ENCODE assay signal across 14 cellular contexts in the genomic region with DNA sequence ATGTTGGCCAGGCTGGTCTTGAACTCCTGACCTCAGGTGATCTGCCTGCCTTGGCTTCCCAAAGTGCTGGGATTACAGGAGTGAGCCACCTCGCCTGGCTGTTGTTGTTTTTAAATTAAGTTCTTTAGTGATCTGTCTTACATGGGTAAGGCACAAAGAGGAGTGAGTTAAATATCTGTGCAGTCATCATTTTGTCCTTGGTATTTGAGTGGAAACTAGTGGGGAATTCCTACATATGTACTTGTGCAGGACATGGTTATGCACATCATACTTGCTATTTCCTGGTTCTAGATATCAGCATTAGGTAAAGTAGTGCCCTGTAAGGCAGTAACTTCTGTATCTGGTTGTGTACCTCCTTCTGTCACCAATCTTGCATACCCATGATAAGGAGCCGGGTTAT. TPM values are rescaled to one million over a fixed set of nuclear protein-coding genes. Genes with fewer than 3 reads are reported as not detected.
DNase-seq lines count a peak whose midpoint lies in the region; ATAC-seq and TF ChIP-seq lines count a peak whose summit lies in the region.
"Had no signal": no experiment of that assay in that cellular context is flagged by ENCODE, and none has a peak within 500 bp of the region (broad histone marks: within the 10 kb centered on the region; RNA-seq: fewer than 3 reads in every experiment).

No MANE protein-coding gene starts in this region.

- no peak overlapping the region for H3K4me3 ChIP-seq in CD8-positive, alpha-beta T cell (ENCODE audit: low read depth, low read length)
- no peak overlapping the region for H3K4me3 ChIP-seq in GM23338
- peak overlapping the region in 1 of 2 experiments; percentile 0 for H3K4me3 ChIP-seq in mesenchymal stem cell (ENCODE audit: insufficient read depth in 1 of 2, low read depth in 1 of 2, low read length in 2 of 2)
- H3K4me3 ChIP-seq: esophagus muscularis mucosa, smooth muscle cell had no signal

- H3K9ac ChIP-seq in mesenchymal stem cell (ENCODE audit: low read length), result no peak overlapping the region

- H3F3A ChIP-seq in GM23338 (replicated peaks; ENCODE audit: low read depth), result peaks cover 54% of the 10 kb centered on the region

- CTCF ChIA-PET in CD8-positive, alpha-beta T cell (lab: Charles Lee), result interaction anchor here (6.0 kb wide), 1 partner anchor 10 kb away, joined by 46 read pairs; no protein-coding TSS in a partner anchor

- H3K4ac ChIP-seq in mesenchymal stem cell (ENCODE audit: low read depth in 1 of 2, low read length in 2 of 2), result no peak overlapping the region

- peaks cover 45% of the 10 kb centered on the region for H3K4me1 ChIP-seq in CD8-positive, alpha-beta T cell (ENCODE audit: insufficient read depth, low read length)
- H3K4me1 ChIP-seq in GM23338 (ENCODE audit: insufficient read depth), result peaks cover 19% of the 10 kb centered on the region
- H3K4me1 ChIP-seq in mesenchymal stem cell (ENCODE audit: control insufficient read depth, insufficient read depth, low read depth, low read length), result peaks cover 3% of the 10 kb centered on the region

- H3K4me1 Mint-ChIP-seq in CD8-positive, alpha-beta T cell (ENCODE audit: low read depth), result peaks cover 67% of the 10 kb centered on the region
- H3K4me1 Mint-ChIP-seq in GM23338, result peaks cover 26% of the 10 kb centered on the region
- H3K4me1 Mint-ChIP-seq in activated T-helper 1 cell treated with anti-CD3 and anti-CD28 coated beads, Interleukin-12 subunit alpha, Interleukin-12 subunit beta, Interleukin-2, Interleukin-4 antibody, amounts not matched to agents 30 ng/mL and 10 ng/mL and 1 ng/mL, durations not matched to agents 14 hours and 24 hours and 36 hours (ENCODE audit: low read depth), result peaks cover 62% of the 10 kb centered on the region
- H3K4me1 Mint-ChIP-seq in nephron, result peaks cover 30% of the 10 kb centered on the region

- H4K91ac ChIP-seq in mesenchymal stem cell (ENCODE audit: low read length), result no peak overlapping the region

- no peak for ATAC-seq in CD8-positive, alpha-beta T cell
- ATAC-seq in GM23338, result no peak
- ATAC-seq in HG03039 (IDR thresholded peaks at IDR 0.05; ENCODE audit: unreplicated experiment), result no peak
- ATAC-seq: left lobe of liver had no signal

- no peak overlapping the region for H2BK5ac ChIP-seq in mesenchymal stem cell (ENCODE audit: low read depth, low read length, poor library complexity, severe bottlenecking)

- H2AK5ac ChIP-seq in mesenchymal stem cell (ENCODE audit: low read length, severe bottlenecking), result no peak overlapping the region

- no peak overlapping the region for H3K14ac ChIP-seq in mesenchymal stem cell (ENCODE audit: low read length in 2 of 2)

- intact Hi-C loops in CD8-positive, alpha-beta T cell (cut with DNase I, micrococcal nuclease), result loop anchor here in 1 of 2 experiments (10.0 kb wide), 1 partner anchor 451 kb away; a partner anchor contains a TSS
- intact Hi-C loops in activated T-helper 1 cell treated with anti-CD3 and anti-CD28 coated beads, Interleukin-12 subunit alpha, Interleukin-12 subunit beta, Interleukin-2, Interleukin-4 antibody, amounts not matched to agents 30 ng/mL and 10 ng/mL and 1 ng/mL, durations not matched to agents 14 hours and 24 hours and 36 hours (cut with micrococcal nuclease), result no loop called here

- no peak overlapping the region for H4K8ac ChIP-seq in mesenchymal stem cell (ENCODE audit: low read length)

- H3K27me3 ChIP-seq in CD8-positive, alpha-beta T cell (ENCODE audit: insufficient read depth, low read length), result no peaks in the 10 kb centered on the region
- H3K27me3 ChIP-seq in GM23338 (ENCODE audit: insufficient read depth) (no peaks in the 10 kb centered on the region), mesenchymal stem cell (ENCODE audit: control insufficient read depth in 1 of 2, insufficient read depth in 1 of 2, low read length in 2 of 2) (no peaks in the 10 kb centered on the region)
- H3K27me3 ChIP-seq: esophagus muscularis mucosa had no signal

- H3K36me3 Mint-ChIP-seq in CD8-positive, alpha-beta T cell, result peaks cover 73% of the 10 kb centered on the region
- H3K36me3 Mint-ChIP-seq in GM23338 (ENCODE audit: low read depth) (peaks cover 82% of the 10 kb centered on the region), nephron (ENCODE audit: low read depth) (peaks cover 60% of the 10 kb centered on the region)
- H3K36me3 Mint-ChIP-seq in activated T-helper 1 cell treated with anti-CD3 and anti-CD28 coated beads, Interleukin-12 subunit alpha, Interleukin-12 subunit beta, Interleukin-2, Interleukin-4 antibody, amounts not matched to agents 30 ng/mL and 10 ng/mL and 1 ng/mL, durations not matched to agents 14 hours and 24 hours and 36 hours (ENCODE audit: low read depth), result peaks cover 67% of the 10 kb centered on the region

- DNase-seq in CD8-positive, alpha-beta T cell, result no peak
- DNase-seq in GM23338 (ENCODE audit: low spot score) (no peak), C1 segment of cervical spinal cord (lab: John Stamatoyannopoulos, UW) (no peak), mesenchymal stem cell (no peak)
- DNase-seq in activated T-helper 1 cell treated with anti-CD3 and anti-CD28 coated beads, Interleukin-12 subunit alpha, Interleukin-12 subunit beta, Interleukin-2, Interleukin-4 antibody, amounts not matched to agents 30 ng/mL and 10 ng/mL and 1 ng/mL, durations not matched to agents 14 hours and 24 hours and 36 hours (ENCODE audit: low spot score), result no peak
- DNase-seq: hippocampal formation, NCI-H1930, NCI-H748 treated with DMSO at 0.1 percent for 48 hours, SHP77 treated with DMSO at 0.1 percent for 48 hours had no signal

- no peak overlapping the region for H2AFZ ChIP-seq in GM23338
- no peak overlapping the region for H2AFZ ChIP-seq in mesenchymal stem cell (ENCODE audit: low read depth, low read length)

- H2BK120ac ChIP-seq in mesenchymal stem cell (ENCODE audit: low read depth, low read length), result no peak overlapping the region

- TF ChIP-seq CTCF in CD8-positive, alpha-beta T cell (IDR thresholded peaks at IDR 0.05), result no peak
- TF ChIP-seq CTCF in GM23338 (conservative IDR thresholded peaks at IDR 0.05; ENCODE audit: low read depth in 2 of 2), result no peak
- TF ChIP-seq CTCF in nephron (IDR thresholded peaks at IDR 0.05; ENCODE audit: unreplicated experiment in 3 of 3), result no peak

- H2BK15ac ChIP-seq in mesenchymal stem cell (ENCODE audit: low read depth, poor library complexity, severe bottlenecking), result no peak overlapping the region

- peaks cover 7% of the 10 kb centered on the region for H3K79me1 ChIP-seq in mesenchymal stem cell (replicated peaks; ENCODE audit: low read length, poor library complexity, severe bottlenecking)

- POLR2A ChIA-PET in CD8-positive, alpha-beta T cell (lab: Charles Lee), result interaction anchor here (1.7 to 1.8 kb wide), 2 partner anchors 12 to 50 kb away, joined by 5 to 7 read pairs; no protein-coding TSS in a partner anchor

- H3K79me2 ChIP-seq in GM23338 (replicated peaks; ENCODE audit: insufficient read depth), result peaks cover 80% of the 10 kb centered on the region

- H3K23ac ChIP-seq in mesenchymal stem cell (ENCODE audit: low read length in 2 of 2), result no peak overlapping the region

- H3K18ac ChIP-seq in mesenchymal stem cell (ENCODE audit: low read depth in 1 of 2, low read length in 2 of 2), result no peak overlapping the region

- H3K27ac ChIP-seq in CD8-positive, alpha-beta T cell (ENCODE audit: low read depth, low read length), result no peak overlapping the region
- no peak overlapping the region for H3K27ac ChIP-seq in GM23338 (ENCODE audit: low read depth)
- no peak overlapping the region for H3K27ac ChIP-seq in mesenchymal stem cell (ENCODE audit: low read length, poor library complexity, severe bottlenecking)
- H3K27ac ChIP-seq: esophagus muscularis mucosa had no signal

- H3K9me3 ChIP-seq in CD8-positive, alpha-beta T cell (ENCODE audit: low read length), result no peaks in the 10 kb centered on the region
- no peaks in the 10 kb centered on the region for H3K9me3 ChIP-seq in mesenchymal stem cell (ENCODE audit: control insufficient read depth, low read length)
- H3K9me3 ChIP-seq: esophagus muscularis mucosa had no signal

- H3K36me3 ChIP-seq in CD8-positive, alpha-beta T cell (ENCODE audit: insufficient read depth, low read length), result peaks cover 42% of the 10 kb centered on the region
- H3K36me3 ChIP-seq in GM23338 (ENCODE audit: insufficient read depth) (peaks cover 71% of the 10 kb centered on the region), mesenchymal stem cell (ENCODE audit: control insufficient read depth in 1 of 2, insufficient read depth in 2 of 2, low read depth in 1 of 2, low read length in 2 of 2) (peaks cover 20 to 72% of the 10 kb centered on the region in 2 experiments)

- H3K4me3 Mint-ChIP-seq in CD8-positive, alpha-beta T cell, result no peak overlapping the region
- H3K4me3 Mint-ChIP-seq in GM23338, result peak overlapping the region; percentile 39
- peak overlapping the region; percentile 76 for H3K4me3 Mint-ChIP-seq in activated T-helper 1 cell treated with anti-CD3 and anti-CD28 coated beads, Interleukin-12 subunit alpha, Interleukin-12 subunit beta, Interleukin-2, Interleukin-4 antibody, amounts not matched to agents 30 ng/mL and 10 ng/mL and 1 ng/mL, durations not matched to agents 14 hours and 24 hours and 36 hours
- peak overlapping the region; percentile 26 to 77 (median 65) for H3K4me3 Mint-ChIP-seq in nephron

- H3K4me2 ChIP-seq in GM23338, result no peak overlapping the region
- H3K4me2 ChIP-seq in mesenchymal stem cell (ENCODE audit: low read length, poor library complexity, severe bottlenecking), result no peak overlapping the region
- H3K4me2 ChIP-seq: smooth muscle cell had no signal

- no peaks in the 10 kb centered on the region for H3K27me3 Mint-ChIP-seq in CD8-positive, alpha-beta T cell (ENCODE audit: low read depth)
- peaks cover 16% of the 10 kb centered on the region for H3K27me3 Mint-ChIP-seq in GM23338 (ENCODE audit: insufficient read depth, low read depth, poor library complexity)
- no peaks in the 10 kb centered on the region for H3K27me3 Mint-ChIP-seq in activated T-helper 1 cell treated with anti-CD3 and anti-CD28 coated beads, Interleukin-12 subunit alpha, Interleukin-12 subunit beta, Interleukin-2, Interleukin-4 antibody, amounts not matched to agents 30 ng/mL and 10 ng/mL and 1 ng/mL, durations not matched to agents 14 hours and 24 hours and 36 hours (ENCODE audit: insufficient read depth)
- peaks cover 3% of the 10 kb centered on the region for H3K27me3 Mint-ChIP-seq in nephron (ENCODE audit: low read depth)

- no peak overlapping the region for H2BK12ac ChIP-seq in mesenchymal stem cell (ENCODE audit: low read length in 2 of 2)

- H3K9me2 ChIP-seq in GM23338 (ENCODE audit: insufficient read depth), result no peaks in the 10 kb centered on the region

- 48% methylated on average over 1 of the region's 2 CpGs for WGBS in mesenchymal stem cell

- H4K20me1 ChIP-seq in GM23338 (replicated peaks; ENCODE audit: insufficient read depth), result peaks cover 65% of the 10 kb centered on the region

- H3K27ac Mint-ChIP-seq in CD8-positive, alpha-beta T cell, result peak overlapping the region; percentile 37
- H3K27ac Mint-ChIP-seq in GM23338 (peak overlapping the region; percentile 76; the same call in 1 of the 2 replicates), nephron (no peak overlapping the region)
- H3K27ac Mint-ChIP-seq in activated T-helper 1 cell treated with anti-CD3 and anti-CD28 coated beads, Interleukin-12 subunit alpha, Interleukin-12 subunit beta, Interleukin-2, Interleukin-4 antibody, amounts not matched to agents 30 ng/mL and 10 ng/mL and 1 ng/mL, durations not matched to agents 14 hours and 24 hours and 36 hours, result peak overlapping the region; percentile 84

- no peaks in the 10 kb centered on the region for H3K9me3 Mint-ChIP-seq in CD8-positive, alpha-beta T cell
- no peaks in the 10 kb centered on the region; the same call in 2 of the 3 replicates for H3K9me3 Mint-ChIP-seq in GM23338
- H3K9me3 Mint-ChIP-seq in activated T-helper 1 cell treated with anti-CD3 and anti-CD28 coated beads, Interleukin-12 subunit alpha, Interleukin-12 subunit beta, Interleukin-2, Interleukin-4 antibody, amounts not matched to agents 30 ng/mL and 10 ng/mL and 1 ng/mL, durations not matched to agents 14 hours and 24 hours and 36 hours, result no peaks in the 10 kb centered on the region
- no peaks in the 10 kb centered on the region for H3K9me3 Mint-ChIP-seq in nephron

RNA-seq across cellular contexts. Expression of a gene that starts 3.7 kb away (rescaled TPM):
- 100 to 1,000 TPM; 170 to 173 TPM for total RNA-seq in CD8-positive, alpha-beta T cell
- 526 and 599 TPM in 2 replicates for total RNA-seq in GM23338 (2014; rRNA removed; shearing (Covaris generic))
- polyA plus RNA-seq in GM23338 (2016; fragmentation: Nextera tagmentation; extraction: Ambion mirVana), result 219 and 274 TPM in 2 replicates
- total RNA-seq in activated T-helper 1 cell treated with anti-CD3 and anti-CD28 coated beads, Interleukin-12 subunit alpha, Interleukin-12 subunit beta, Interleukin-2, Interleukin-4 antibody, amounts not matched to agents 30 ng/mL and 10 ng/mL and 1 ng/mL, durations not matched to agents 14 hours and 24 hours and 36 hours, result 718 and 719 TPM in 2 replicates
- polyA plus RNA-seq in mesenchymal stem cell (2013, experiment 1 of 2), result 228 TPM
- 191 TPM for polyA plus RNA-seq in mesenchymal stem cell (2013, experiment 2 of 2)

RNA-seq across cellular contexts. Expression of a gene that starts 40.5 kb away (rescaled TPM):
- 1 to 10 TPM; 5.2 TPM for total RNA-seq in CD8-positive, alpha-beta T cell
- 10.6 and 12.1 TPM in 2 replicates for total RNA-seq in GM23338 (2014; rRNA removed; shearing (Covaris generic))
- 2.2 and 2.5 TPM in 2 replicates for polyA plus RNA-seq in GM23338 (2016; fragmentation: Nextera tagmentation; extraction: Ambion mirVana)
- 11.6 and 12.4 TPM in 2 replicates for total RNA-seq in activated T-helper 1 cell treated with anti-CD3 and anti-CD28 coated beads, Interleukin-12 subunit alpha, Interleukin-12 subunit beta, Interleukin-2, Interleukin-4 antibody, amounts not matched to agents 30 ng/mL and 10 ng/mL and 1 ng/mL, durations not matched to agents 14 hours and 24 hours and 36 hours
- polyA plus RNA-seq in mesenchymal stem cell (2013, experiment 1 of 2), result 11.9 TPM
- polyA plus RNA-seq in mesenchymal stem cell (2013, experiment 2 of 2), result 11.7 TPM

Comparison
In these comparisons a context has a peak if more than half of its experiments do, and no peak if none do; other contexts are left out.
1. H3K27ac Mint-ChIP-seq: peak in CD8-positive, alpha-beta T cell (single experiment), GM23338 (single experiment) and activated T-helper 1 cell treated with anti-CD3 and anti-CD28 coated beads, Interleukin-12 subunit alpha, Interleukin-12 subunit beta, Interleukin-2, Interleukin-4 antibody, amounts not matched to agents 30 ng/mL and 10 ng/mL and 1 ng/mL, durations not matched to agents 14 hours and 24 hours and 36 hours (single experiment); none in nephron (0 of 3).